ENCODE assay signal across 12 cellular contexts in genomic region chr10:87843714-87844113, GRCh38. TPM values are rescaled to one million over a fixed set of nuclear protein-coding genes. Genes with fewer than 3 reads are reported as not detected.
DNase-seq lines count a peak whose midpoint lies in the region; ATAC-seq and TF ChIP-seq lines count a peak whose summit lies in the region.
"Had no signal": no experiment of that assay in that cellular context is flagged by ENCODE, and none has a peak within 500 bp of the region (broad histone marks: within the 10 kb centered on the region; RNA-seq: fewer than 3 reads in every experiment).

No MANE protein-coding gene starts in this region.

- peaks cover 38% of the 10 kb centered on the region for H3K4me1 ChIP-seq in Caco-2
- peaks cover 10% of the 10 kb centered on the region for H3K4me1 ChIP-seq in HEK293 (ENCODE audit: control insufficient read depth, insufficient read depth, low read length)
- H3K4me1 ChIP-seq in neuronal stem cell (ENCODE audit: control insufficient read depth in 2 of 2, insufficient read depth in 1 of 2, low read depth in 1 of 2, low read length in 2 of 2): peaks cover 0 to 4% of the 10 kb centered on the region in 2 donors
- no peaks in the 10 kb centered on the region for H3K4me1 ChIP-seq in spleen

- H3K4me3 Mint-ChIP-seq in Caco-2 (ENCODE audit: unreplicated experiment) (no peak overlapping the region), brain (no peak overlapping the region)
- H3K4me3 Mint-ChIP-seq: H9, T-cell had no signal

- H3K9ac ChIP-seq in neuronal stem cell (ENCODE audit: low read depth, low read length, poor library complexity): no peak overlapping the region

- H3K27ac Mint-ChIP-seq in Caco-2 (ENCODE audit: unreplicated experiment): peak overlapping the region; percentile 32
- H3K27ac Mint-ChIP-seq in brain: peak overlapping the region in 3 of 5 experiments; percentile 43 to 91 (median 81)
- H3K27ac Mint-ChIP-seq: H9, T-cell had no signal

- no peak overlapping the region for H4K8ac ChIP-seq in neuronal stem cell (ENCODE audit: low read depth, low read length)

- POLR2A ChIA-PET in Caco-2 (lab: Charles Lee): no interaction called here
- POLR2A ChIA-PET in HEK293 (lab: Yijun Ruan, JAX): no interaction called here

- no TSS peak for BruUV-seq in Caco-2 (replicated peaks; lab: Mats Ljungman, UMichigan)

- no peak for ATAC-seq in GM18870 (IDR thresholded peaks at IDR 0.05; ENCODE audit: unreplicated experiment)
- ATAC-seq: T-cell had no signal

- no peak overlapping the region for H3K14ac ChIP-seq in neuronal stem cell (ENCODE audit: low read length)

- no peak overlapping the region for H2BK12ac ChIP-seq in neuronal stem cell (ENCODE audit: low read length)

- H3K27me3 ChIP-seq in Caco-2 (replicated peaks; ENCODE audit: control insufficient read depth, insufficient read depth, low read length) (no peaks in the 10 kb centered on the region), neuronal stem cell (ENCODE audit: control insufficient read depth in 3 of 3, insufficient read depth in 3 of 3, low read depth in 1 of 3, low read length in 3 of 3) (no peaks in the 10 kb centered on the region), spleen (replicated peaks in 1 of 7) (no peaks in the 10 kb centered on the region)

- TF ChIP-seq CTCF in Caco-2 (IDR thresholded peaks at IDR 0.05; ENCODE audit: insufficient read depth in 1 of 2, low read depth in 1 of 2, low read length in 1 of 2, severe bottlenecking in 1 of 2, unreplicated experiment in 1 of 2) (no peak), HEK293 (tag by site-specific recombination; IDR thresholded peaks at IDR 0.05) (no peak), brain (conservative IDR thresholded peaks at IDR 0.05) (no peak), spleen (IDR thresholded peaks at IDR 0.05 in 8 of 11, conservative IDR thresholded peaks at IDR 0.05 in 3 of 11) (no peak)

- H3K27ac ChIP-seq in HEK293 (ENCODE audit: extremely low read depth, low read depth, low read length): no peak overlapping the region
- H3K27ac ChIP-seq in neuronal stem cell (replicated peaks; ENCODE audit: low read length): no peak overlapping the region
- H3K27ac ChIP-seq in spleen: no peak overlapping the region

- H3K27me3 Mint-ChIP-seq in Caco-2 (ENCODE audit: insufficient read depth, unreplicated experiment) (no peaks in the 10 kb centered on the region), brain (no peaks in the 10 kb centered on the region)
- H3K27me3 Mint-ChIP-seq: T-cell had no signal

- H3K4me2 ChIP-seq in neuronal stem cell (ENCODE audit: insufficient read depth, low read length, poor library complexity, severe bottlenecking): no peak overlapping the region

- H4K91ac ChIP-seq in neuronal stem cell (ENCODE audit: low read depth, low read length, poor library complexity): no peak overlapping the region

- peak overlapping the region; percentile 72 for H3K18ac ChIP-seq in neuronal stem cell (ENCODE audit: low read length)

- H3K36me3 Mint-ChIP-seq in Caco-2 (ENCODE audit: insufficient read depth, unreplicated experiment) (peaks cover 7% of the 10 kb centered on the region), brain (peaks cover 10% of the 10 kb centered on the region)

- H3K36me3 ChIP-seq in Caco-2 (ENCODE audit: control insufficient read depth, insufficient read depth, low read length) (no peaks in the 10 kb centered on the region), HEK293 (ENCODE audit: control insufficient read depth in 2 of 2, insufficient read depth in 1 of 2, low read length in 2 of 2) (no peaks in the 10 kb centered on the region), neuronal stem cell (replicated peaks in 1 of 2; ENCODE audit: control insufficient read depth in 2 of 2, insufficient read depth in 2 of 2, low read length in 2 of 2) (no peaks in the 10 kb centered on the region), spleen (no peaks in the 10 kb centered on the region)

- H3K23ac ChIP-seq in neuronal stem cell (ENCODE audit: low read depth, low read length, poor library complexity): no peak overlapping the region

- H2BK15ac ChIP-seq in neuronal stem cell (ENCODE audit: low read length): no peak overlapping the region

- H3K4ac ChIP-seq in neuronal stem cell (ENCODE audit: low read length): no peak overlapping the region

- WGBS in neuronal stem cell (ENCODE audit: extremely low coverage in 2 of 2, insufficient read length in 2 of 2, insufficient replicate concordance in 1 of 2), 2 donors: no CpG with 5 or more reads among the region's 4 CpGs
- WGBS in spleen, 5 donors: 96 to 99% (median 97%) methylated on average over 4 of the region's 4 CpGs

- no peak for TF ChIP-seq POLR2A in spleen (IDR thresholded peaks at IDR 0.05)

- no peaks in the 10 kb centered on the region for H3K9me3 ChIP-seq in Caco-2
- H3K9me3 ChIP-seq in HEK293 (ENCODE audit: control insufficient read depth, insufficient read depth, low read depth, low read length): no peaks in the 10 kb centered on the region
- H3K9me3 ChIP-seq in neuronal stem cell (replicated peaks in 1 of 2; ENCODE audit: control insufficient read depth in 2 of 2, insufficient read depth in 1 of 2, low read depth in 1 of 2, low read length in 2 of 2): no peaks in the 10 kb centered on the region
- H3K9me3 ChIP-seq in spleen: no peaks in the 10 kb centered on the region

- CTCF ChIA-PET in Caco-2 (lab: Charles Lee): no interaction called here
- CTCF ChIA-PET in HEK293 (lab: Yijun Ruan, JAX): no interaction called here

- H2BK5ac ChIP-seq in neuronal stem cell (ENCODE audit: low read length): peak overlapping the region; percentile 76

- intact Hi-C loops in Caco-2 (cut with micrococcal nuclease; ENCODE audit: unreplicated experiment): loop anchor here (2.0 kb wide), 1 partner anchor 19 kb away; the partner anchor contains the start of genes KLLN and PTEN
- intact Hi-C loops in spleen (cut with DNase I; ENCODE audit: low total_unique reads): no loop called here

- peaks cover 23% of the 10 kb centered on the region for H3K4me1 Mint-ChIP-seq in Caco-2 (ENCODE audit: low read depth, unreplicated experiment)
- peaks cover 25% of the 10 kb centered on the region for H3K4me1 Mint-ChIP-seq in brain
- H3K4me1 Mint-ChIP-seq: T-cell had no signal

- H2AK5ac ChIP-seq in neuronal stem cell (ENCODE audit: low read depth, low read length): peak overlapping the region; percentile 11

- H3K9me3 Mint-ChIP-seq in Caco-2 (ENCODE audit: unreplicated experiment) (no peaks in the 10 kb centered on the region), brain (no peaks in the 10 kb centered on the region)
- H3K9me3 Mint-ChIP-seq: H9, T-cell had no signal

- DNase-seq in Caco-2 (no peak), neuronal stem cell (ENCODE audit: low spot score) (no peak), GM19240 (ENCODE audit: insufficient read length, low spot score) (no peak), kidney tubule cell (ENCODE audit: low spot score) (no peak), spleen (no peak)
- DNase-seq: DND-41, H9, NCI-H524, T-cell had no signal

- no peak overlapping the region for H3K4me3 ChIP-seq in Caco-2 (ENCODE audit: low read depth, low read length)
- no peak overlapping the region for H3K4me3 ChIP-seq in HEK293 (ENCODE audit: low read depth, low read length)
- H3K4me3 ChIP-seq in neuronal stem cell (ENCODE audit: low read length in 2 of 2): no peak overlapping the region
- no peak overlapping the region for H3K4me3 ChIP-seq in spleen

- H2AFZ ChIP-seq in neuronal stem cell (ENCODE audit: low read length): no peak overlapping the region

- H3K79me1 ChIP-seq in neuronal stem cell (ENCODE audit: low read depth, low read length): no peaks in the 10 kb centered on the region

- H2BK120ac ChIP-seq in neuronal stem cell (ENCODE audit: low read depth, low read length): no peak overlapping the region

TF ChIP-seq in HEK293, 187 proteins besides CTCF, POLR2A, EP300 and RAD21:
- peak; percentile 84 for TF ChIP-seq ATF2 (tag by site-specific recombination; IDR thresholded peaks at IDR 0.05; ENCODE audit: low read depth)
- TF ChIP-seq GLI4 (tag by site-specific recombination; IDR thresholded peaks at IDR 0.05): no peak

RNA-seq across cellular contexts. Expression of gene KLLN, which starts 19.6 kb away (rescaled TPM):
- total RNA-seq in Caco-2 (2022): 1.0 and 1.2 TPM in 2 replicates
- polyA plus RNA-seq in brain (ENCODE audit: insufficient read depth, low read depth, low replicate concordance): 0.24 TPM
- polyA plus RNA-seq in neuronal stem cell (2013, experiment 1 of 2): 0.60 TPM
- polyA plus RNA-seq in neuronal stem cell (2013, experiment 2 of 2): 0.53 TPM
- total RNA-seq in spleen: 1 to 10 TPM in 5 of 7 donors, under 1 TPM in 2; 0.54 to 2.2 (median 1.4) TPM
- under 1 TPM; 0.52 to 0.93 (median 0.80) TPM for polyA plus RNA-seq in spleen

RNA-seq across cellular contexts. Expression of gene PTEN, which starts 19.7 kb away (rescaled TPM):
- total RNA-seq in Caco-2 (2022) (56.3 and 57.1 TPM in 2 replicates), spleen (100 to 1,000 TPM; 144 to 300 (median 212) TPM)
- polyA plus RNA-seq in brain (ENCODE audit: insufficient read depth, low read depth, low replicate concordance) (29.6 TPM), spleen (10 to 100 TPM; 38.1 to 47.0 (median 42.0) TPM)
- polyA plus RNA-seq in neuronal stem cell (2013, experiment 1 of 2): 21.3 TPM
- polyA plus RNA-seq in neuronal stem cell (2013, experiment 2 of 2): 24.0 TPM

RNA-seq across cellular contexts. Expression of gene ATAD1, which starts 25.7 kb away (rescaled TPM):
- total RNA-seq in Caco-2 (2022): 48.8 and 51.6 TPM in 2 replicates
- 24.2 TPM for polyA plus RNA-seq in brain (ENCODE audit: insufficient read depth, low read depth, low replicate concordance)
- 32.9 TPM for polyA plus RNA-seq in neuronal stem cell (2013, experiment 1 of 2)
- 32.5 TPM for polyA plus RNA-seq in neuronal stem cell (2013, experiment 2 of 2)
- 10 to 100 TPM; 27.3 to 49.4 (median 33.0) TPM for total RNA-seq in spleen
- polyA plus RNA-seq in spleen: 10 to 100 TPM in 2 of 3 donors, 1 to 10 TPM in 1; 8.7 to 10.1 (median 10.1) TPM
